11 cellular contexts compared by ENCODE assay signal in the genomic region with DNA sequence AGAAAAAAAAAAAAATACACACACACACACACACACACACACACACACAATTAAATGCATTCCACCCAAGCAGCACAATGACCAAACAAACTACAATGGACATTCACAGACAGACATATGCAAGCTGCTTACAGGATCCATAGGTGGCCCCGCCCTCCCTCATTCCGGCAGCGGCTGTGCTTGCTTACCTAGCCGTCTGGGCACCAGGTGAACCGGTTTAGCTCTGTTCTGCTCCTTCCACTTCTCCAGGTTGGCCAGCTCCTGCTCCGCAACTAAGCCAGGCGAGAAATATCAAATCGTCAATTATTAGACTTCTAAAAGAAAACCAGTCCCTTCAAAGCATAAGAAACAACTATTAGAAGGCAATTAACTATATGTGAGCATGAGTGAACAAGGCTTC. TPM values are rescaled to one million over a fixed set of nuclear protein-coding genes. Genes with fewer than 3 reads are reported as not detected.
DNase-seq lines count a peak whose midpoint lies in the region; ATAC-seq and TF ChIP-seq lines count a peak whose summit lies in the region.
"Had no signal": no experiment of that assay in that cellular context is flagged by ENCODE, and none has a peak within 500 bp of the region (broad histone marks: within the 10 kb centered on the region; RNA-seq: fewer than 3 reads in every experiment).

No MANE protein-coding gene starts in this region.

- H3K27ac Mint-ChIP-seq in WTC11: no peak overlapping the region; the same call in 1 of the 2 replicates
- H3K27ac Mint-ChIP-seq: activated CD4-positive, alpha-beta T cell treated with anti-CD3 and anti-CD28 coated beads, Interleukin-2, amount 10 ng/mL, durations not matched to agents 7 days and 5 days had no signal

- H3K4me1 Mint-ChIP-seq in WTC11: peaks cover 47% of the 10 kb centered on the region

- H3K9me3 ChIP-seq in left lung: no peaks in the 10 kb centered on the region
- H3K9me3 ChIP-seq in upper lobe of right lung: no peaks in the 10 kb centered on the region
- H3K9me3 ChIP-seq: A549, left ventricle myocardium inferior had no signal

- H3K36me3 ChIP-seq in left lung (peaks cover 0 to 15% of the 10 kb centered on the region in 2 donors), upper lobe of right lung (peaks cover 7% of the 10 kb centered on the region)
- H3K36me3 ChIP-seq: left ventricle myocardium inferior had no signal

- H3K27ac ChIP-seq in left lung (no peak overlapping the region), upper lobe of right lung (peak overlapping the region; percentile 6)
- H3K27ac ChIP-seq: left ventricle myocardium inferior had no signal

- no peak overlapping the region for H3K4me3 Mint-ChIP-seq in WTC11
- H3K4me3 Mint-ChIP-seq: activated CD4-positive, alpha-beta T cell treated with anti-CD3 and anti-CD28 coated beads, Interleukin-2, amount 10 ng/mL, durations not matched to agents 7 days and 5 days had no signal

- H3K4me1 ChIP-seq in left lung (peaks cover 0 to 26% of the 10 kb centered on the region in 2 donors), upper lobe of right lung (peaks cover 15% of the 10 kb centered on the region)

- peaks cover 2% of the 10 kb centered on the region; the same call in 1 of the 2 replicates for H3K36me3 Mint-ChIP-seq in WTC11

- POLR2A ChIA-PET in WTC11 (lab: Charles Lee): interaction anchor here (0.6 kb wide), 1 partner anchor 36 kb away, joined by 3 read pairs; no protein-coding TSS in a partner anchor

- peaks cover 4% of the 10 kb centered on the region; the same call in 1 of the 2 replicates for H3K9me3 Mint-ChIP-seq in WTC11
- H3K9me3 Mint-ChIP-seq: activated CD4-positive, alpha-beta T cell treated with anti-CD3 and anti-CD28 coated beads, Interleukin-2, amount 10 ng/mL, durations not matched to agents 7 days and 5 days had no signal

- H3K4me3 ChIP-seq in left lung (no peak overlapping the region), upper lobe of right lung (no peak overlapping the region)
- H3K4me3 ChIP-seq: A549, left ventricle myocardium inferior had no signal

- no peaks in the 10 kb centered on the region for H3K27me3 ChIP-seq in left lung
- no peaks in the 10 kb centered on the region for H3K27me3 ChIP-seq in upper lobe of right lung

- intact Hi-C loops in left lung (cut with DNase I) (no loop called here), upper lobe of right lung (cut with DNase I) (no loop called here)

- DNase-seq in NCI-H510A treated with DMSO at 0.1 percent for 48 hours (lab: John Stamatoyannopoulos, UW) (peak; percentile 14), NCI-H510A (lab: John Stamatoyannopoulos, UW) (no peak), WTC11 (ENCODE audit: low spot score) (peak; percentile 74), left lung (peak; percentile 69 to 83), upper lobe of right lung (peak; percentile 82), hepatic stellate cell (ENCODE audit: low spot score) (no peak), AML-193 (lab: John Stamatoyannopoulos, UW) (no peak)

- ATAC-seq in WTC11 (peak; percentile 83), left lung (peak; percentile 93), upper lobe of right lung (peak; percentile 83), HG03469 (IDR thresholded peaks at IDR 0.05; ENCODE audit: unreplicated experiment) (no peak)

- H3K27me3 Mint-ChIP-seq in WTC11 (ENCODE audit: low read depth): no peaks in the 10 kb centered on the region
- H3K27me3 Mint-ChIP-seq: activated CD4-positive, alpha-beta T cell treated with anti-CD3 and anti-CD28 coated beads, Interleukin-2, amount 10 ng/mL, durations not matched to agents 7 days and 5 days had no signal

- TF ChIP-seq CTCF in WTC11 (IDR thresholded peaks at IDR 0.05) (no peak), left lung (IDR thresholded peaks at IDR 0.05) (no peak), upper lobe of right lung (IDR thresholded peaks at IDR 0.05) (no peak)

- CTCF ChIA-PET in WTC11 (lab: Charles Lee): interaction anchor here (0.6 to 2.9 kb wide), 23 partner anchors 19 to 858 kb away, joined by 3 to 14 read pairs (median 4); a partner anchor contains a TSS

TF ChIP-seq in WTC11, 78 proteins besides CTCF, POLR2A, EP300 and RAD21 (continues in another document):
- TF ChIP-seq CREM (CRISPR knock-in tag; IDR thresholded peaks at IDR 0.05) (no peak), KAT7 (CRISPR knock-in tag; IDR thresholded peaks at IDR 0.05; ENCODE audit: borderline replicate concordance) (no peak), NR1H2 (CRISPR knock-in tag; IDR thresholded peaks at IDR 0.05) (no peak), EMX1 (CRISPR knock-in tag; IDR thresholded peaks at IDR 0.05) (no peak), ZNF138 (CRISPR knock-in tag; conservative IDR thresholded peaks at IDR 0.05) (no peak), ZNF396 (CRISPR knock-in tag; IDR thresholded peaks at IDR 0.05; ENCODE audit: borderline replicate concordance) (no peak), ZNF219 (CRISPR knock-in tag; IDR thresholded peaks at IDR 0.05; ENCODE audit: borderline replicate concordance) (no peak), TEAD1 (CRISPR knock-in tag; IDR thresholded peaks at IDR 0.05) (no peak), CBFB (CRISPR knock-in tag; IDR thresholded peaks at IDR 0.05; ENCODE audit: low read depth) (no peak), ATF1 (CRISPR knock-in tag; IDR thresholded peaks at IDR 0.05) (no peak), SMAD3 (CRISPR knock-in tag; IDR thresholded peaks at IDR 0.05; ENCODE audit: borderline replicate concordance) (no peak)
- TF ChIP-seq, protein P1, sequence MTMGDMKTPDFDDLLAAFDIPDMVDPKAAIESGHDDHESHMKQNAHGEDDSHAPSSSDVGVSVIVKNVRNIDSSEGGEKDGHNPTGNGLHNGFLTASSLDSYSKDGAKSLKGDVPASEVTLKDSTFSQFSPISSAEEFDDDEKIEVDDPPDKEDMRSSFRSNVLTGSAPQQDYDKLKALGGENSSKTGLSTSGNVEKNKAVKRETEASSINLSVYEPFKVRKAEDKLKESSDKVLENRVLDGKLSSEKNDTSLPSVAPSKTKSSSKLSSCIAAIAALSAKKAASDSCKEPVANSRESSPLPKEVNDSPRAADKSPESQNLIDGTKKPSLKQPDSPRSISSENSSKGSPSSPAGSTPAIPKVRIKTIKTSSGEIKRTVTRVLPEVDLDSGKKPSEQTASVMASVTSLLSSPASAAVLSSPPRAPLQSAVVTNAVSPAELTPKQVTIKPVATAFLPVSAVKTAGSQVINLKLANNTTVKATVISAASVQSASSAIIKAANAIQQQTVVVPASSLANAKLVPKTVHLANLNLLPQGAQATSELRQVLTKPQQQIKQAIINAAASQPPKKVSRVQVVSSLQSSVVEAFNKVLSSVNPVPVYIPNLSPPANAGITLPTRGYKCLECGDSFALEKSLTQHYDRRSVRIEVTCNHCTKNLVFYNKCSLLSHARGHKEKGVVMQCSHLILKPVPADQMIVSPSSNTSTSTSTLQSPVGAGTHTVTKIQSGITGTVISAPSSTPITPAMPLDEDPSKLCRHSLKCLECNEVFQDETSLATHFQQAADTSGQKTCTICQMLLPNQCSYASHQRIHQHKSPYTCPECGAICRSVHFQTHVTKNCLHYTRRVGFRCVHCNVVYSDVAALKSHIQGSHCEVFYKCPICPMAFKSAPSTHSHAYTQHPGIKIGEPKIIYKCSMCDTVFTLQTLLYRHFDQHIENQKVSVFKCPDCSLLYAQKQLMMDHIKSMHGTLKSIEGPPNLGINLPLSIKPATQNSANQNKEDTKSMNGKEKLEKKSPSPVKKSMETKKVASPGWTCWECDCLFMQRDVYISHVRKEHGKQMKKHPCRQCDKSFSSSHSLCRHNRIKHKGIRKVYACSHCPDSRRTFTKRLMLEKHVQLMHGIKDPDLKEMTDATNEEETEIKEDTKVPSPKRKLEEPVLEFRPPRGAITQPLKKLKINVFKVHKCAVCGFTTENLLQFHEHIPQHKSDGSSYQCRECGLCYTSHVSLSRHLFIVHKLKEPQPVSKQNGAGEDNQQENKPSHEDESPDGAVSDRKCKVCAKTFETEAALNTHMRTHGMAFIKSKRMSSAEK (CRISPR knock-in tag; IDR thresholded peaks at IDR 0.05; ENCODE audit: borderline replicate concordance): no peak
- TF ChIP-seq, protein P2, sequence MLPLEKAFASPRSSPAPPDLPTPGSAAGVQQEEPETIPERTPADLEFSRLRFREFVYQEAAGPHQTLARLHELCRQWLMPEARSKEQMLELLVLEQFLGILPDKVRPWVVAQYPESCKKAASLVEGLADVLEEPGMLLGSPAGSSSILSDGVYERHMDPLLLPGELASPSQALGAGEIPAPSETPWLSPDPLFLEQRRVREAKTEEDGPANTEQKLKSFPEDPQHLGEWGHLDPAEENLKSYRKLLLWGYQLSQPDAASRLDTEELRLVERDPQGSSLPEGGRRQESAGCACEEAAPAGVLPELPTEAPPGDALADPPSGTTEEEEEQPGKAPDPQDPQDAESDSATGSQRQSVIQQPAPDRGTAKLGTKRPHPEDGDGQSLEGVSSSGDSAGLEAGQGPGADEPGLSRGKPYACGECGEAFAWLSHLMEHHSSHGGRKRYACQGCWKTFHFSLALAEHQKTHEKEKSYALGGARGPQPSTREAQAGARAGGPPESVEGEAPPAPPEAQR (CRISPR knock-in tag; IDR thresholded peaks at IDR 0.05): no peak
- TF ChIP-seq, protein P3, sequence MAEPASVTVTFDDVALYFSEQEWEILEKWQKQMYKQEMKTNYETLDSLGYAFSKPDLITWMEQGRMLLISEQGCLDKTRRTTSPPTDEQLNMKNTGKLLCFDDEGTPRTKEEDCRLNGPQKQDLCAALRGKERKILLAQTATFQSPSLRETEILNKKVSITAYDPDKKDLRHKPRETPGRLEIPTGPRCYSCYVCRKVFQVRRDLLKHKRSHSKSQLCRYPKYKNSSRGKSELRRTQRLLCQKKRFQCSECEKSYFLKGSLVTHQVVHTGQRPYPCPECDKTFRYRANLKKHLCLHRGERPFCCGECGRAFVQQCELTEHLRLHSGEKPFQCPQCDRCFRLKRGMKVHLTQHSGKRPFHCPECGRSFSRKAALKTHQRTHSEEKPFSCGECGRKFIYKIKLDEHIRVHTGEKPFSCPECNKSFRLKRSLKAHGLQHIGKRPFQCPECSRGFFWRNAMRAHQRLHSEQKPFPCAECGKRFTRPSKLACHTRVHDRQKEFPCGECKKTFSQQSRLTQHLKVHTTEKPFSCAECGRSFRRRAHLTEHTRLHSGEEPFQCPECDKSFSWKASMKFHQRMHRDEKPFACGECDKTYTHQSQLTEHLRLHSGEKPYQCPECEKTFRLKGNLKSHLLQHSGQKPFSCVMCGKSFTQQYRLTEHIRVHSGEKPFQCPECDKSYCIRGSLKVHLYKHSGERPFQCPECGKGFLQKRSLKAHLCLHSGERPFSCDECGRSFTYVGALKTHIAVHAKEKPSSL (CRISPR knock-in tag; conservative IDR thresholded peaks at IDR 0.05): no peak

RNA-seq across cellular contexts. Expression of a gene that starts 23.1 kb away (rescaled TPM):
- 0.37 to 2.1 TPM (median 0.73 TPM) in 3 replicates for total RNA-seq in WTC11 (2021)
- 10 to 100 TPM; 21.1 to 22.4 TPM for total RNA-seq in left lung
- 24.7 TPM for total RNA-seq in upper lobe of right lung

RNA-seq across cellular contexts. Expression of a gene that starts 54.5 kb away (rescaled TPM):
- 12.2 to 15.6 TPM (median 13.5 TPM) in 3 replicates for total RNA-seq in WTC11 (2021)
- total RNA-seq in left lung: 10 to 100 TPM; 12.8 to 16.1 TPM
- 15.1 TPM for total RNA-seq in upper lobe of right lung

Comparison
In these comparisons a context has a peak if more than half of its experiments do, and no peak if none do; other contexts are left out.
1. DNase-seq: peak in NCI-H510A treated with DMSO at 0.1 percent for 48 hours (single experiment), WTC11 (single experiment), left lung (2 of 2) and upper lobe of right lung (single experiment); none in NCI-H510A (single experiment), hepatic stellate cell (single experiment) and AML-193 (0 of 2).